Comparison of ENCODE assay signal across 30 cellular contexts in the genomic region with DNA sequence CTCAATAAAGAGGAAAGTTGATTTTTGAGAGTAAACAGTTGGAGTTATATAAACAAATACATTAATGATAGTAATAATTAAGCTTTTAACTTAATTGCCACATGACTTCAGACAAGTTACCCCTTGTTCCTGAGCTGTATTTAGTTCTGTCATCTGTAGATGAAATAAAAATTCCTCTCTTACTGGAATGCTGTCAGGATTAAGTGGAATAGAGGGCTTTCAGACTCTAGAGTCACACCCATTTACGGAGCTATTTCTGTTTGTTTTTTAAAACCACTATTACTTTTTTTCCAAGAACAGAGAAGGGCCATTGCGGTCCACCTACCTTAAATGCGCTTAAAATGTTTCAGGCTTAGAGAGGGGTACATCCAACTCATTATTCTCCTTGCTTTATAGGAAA.
"Had no signal": no experiment of that assay in that cellular context is flagged by ENCODE, and none has a peak within 500 bp of the region (broad histone marks: within the 10 kb centered on the region; RNA-seq: fewer than 3 reads in every experiment).

No MANE protein-coding gene starts in this region.

- H3K27me3 ChIP-seq: neural progenitor cell, ovary, right lobe of liver, sigmoid colon, spleen, suprapubic skin, testis, tibial artery, transverse colon, upper lobe of right lung, uterus had no signal

- H3K4me2 ChIP-seq: neural progenitor cell, smooth muscle cell had no signal

- H3K27ac ChIP-seq: neural progenitor cell, ovary, parathyroid adenoma, right lobe of liver, sigmoid colon, skin epidermis, spleen, suprapubic skin, testis, transverse colon, upper lobe of right lung, uterus had no signal

- H3K9me3 ChIP-seq: ovary, right lobe of liver, sigmoid colon, spleen, suprapubic skin, testis, tibial artery, transverse colon, upper lobe of right lung, uterus had no signal

- H3K36me3 ChIP-seq: neural progenitor cell, ovary, right lobe of liver, sigmoid colon, spleen, suprapubic skin, tibial artery, transverse colon, upper lobe of right lung, uterus had no signal

- H2AFZ ChIP-seq: neural progenitor cell, parathyroid adenoma had no signal

- ATAC-seq: naive thymus-derived CD4-positive, alpha-beta T cell; natural killer cell; right cardiac atrium; right lobe of liver; stimulated activated memory B cell treated with anti-CD40 and anti-IgM and Interleukin-4, amounts not matched to agents 10 μg/mL and 1 μg/mL and 100 μg/mL, for 72 hours; stimulated activated naive CD8-positive, alpha-beta T cell treated with anti-CD3 and anti-CD28 coated beads, Interleukin-15, amount 100 ng/mL, for 72 hours; stimulated activated naive CD8-positive, alpha-beta T cell treated with anti-CD3 and anti-CD28 coated beads, Interleukin-15, Interleukin-2, amounts not matched to agents 100 U/mL and 50 U/mL, for 24 hours; upper lobe of right lung had no signal

- H3K79me2 ChIP-seq: parathyroid adenoma had no signal

- DNase-seq: naive thymus-derived CD4-positive, alpha-beta T cell; natural killer cell; occipital lobe; ovary; posterior cingulate gyrus; retina; right cardiac atrium; right lobe of liver; sigmoid colon; spleen; stimulated activated CD4-positive, alpha-beta T cell treated with anti-CD3 and anti-CD28 coated beads, Interleukin-12 subunit alpha, Interleukin-12 subunit beta, amount 100 ng/mL, for 4 hours; stimulated activated CD4-positive, alpha-beta T cell treated with anti-CD3 and anti-CD28 coated beads, Interleukin-1b, Interleukin-23, amount 100 ng/mL, for 48 hours; stimulated activated CD4-positive, alpha-beta T cell treated with anti-CD3 and anti-CD28 coated beads, Interleukin-4, amount 100 ng/mL, for 1 hour; stimulated activated CD4-positive, alpha-beta T cell treated with anti-CD3 and anti-CD28 coated beads, Interleukin-4, amount 100 ng/mL, for 4 hours; stimulated activated CD8-positive, alpha-beta memory T cell treated with anti-CD3 and anti-CD28 coated beads, Interleukin-4, amount 100 ng/mL, for 48 hours; stimulated activated naive CD4-positive, alpha-beta T cell; stimulated activated naive CD8-positive, alpha-beta T cell treated with anti-CD3 and anti-CD28 coated beads, Interleukin-15, amount 100 ng/mL, for 72 hours; stimulated activated naive CD8-positive, alpha-beta T cell treated with anti-CD3 and anti-CD28 coated beads, Interleukin-15, Interleukin-2, amounts not matched to agents 100 U/mL and 50 U/mL, for 24 hours; substantia nigra; testis; tibial artery; transverse colon; upper lobe of right lung; uterus had no signal

- H3K4me1 ChIP-seq: neural progenitor cell, parathyroid adenoma, right lobe of liver, sigmoid colon, spleen, suprapubic skin, testis, transverse colon, upper lobe of right lung, uterus had no signal

- H3K9ac ChIP-seq: neural progenitor cell, parathyroid adenoma had no signal

- H3K4me3 ChIP-seq: neural progenitor cell, ovary, right lobe of liver, sigmoid colon, skin epidermis, smooth muscle cell, spleen, suprapubic skin, testis, tibial artery, transverse colon, upper lobe of right lung, uterus had no signal
